Comparison of ENCODE assay signal across 8 cellular contexts in the genomic region with DNA sequence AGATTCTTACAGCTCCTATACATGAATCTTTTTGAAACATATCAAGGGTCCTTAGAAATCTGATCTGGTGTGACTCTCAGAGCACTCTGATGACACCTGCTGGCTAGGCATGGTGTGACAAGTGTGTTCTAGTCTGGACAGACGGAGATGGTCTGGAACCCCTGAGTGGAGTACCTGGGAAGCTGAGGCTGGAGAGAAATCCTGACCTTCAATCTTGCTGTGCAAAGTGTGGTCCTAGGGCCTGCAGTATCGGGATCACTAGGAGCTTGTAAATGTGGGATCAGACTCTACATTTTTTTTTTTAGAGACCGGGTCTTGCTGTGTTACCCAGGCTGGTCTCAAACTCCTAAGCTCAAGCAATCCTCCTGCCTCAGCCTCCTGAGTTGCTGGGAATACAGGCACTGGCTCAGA.
DNase-seq lines count a peak whose midpoint lies in the region; ATAC-seq and TF ChIP-seq lines count a peak whose summit lies in the region.

No MANE protein-coding gene starts in this region.

- no peak overlapping the region for H3K27ac ChIP-seq in psoas muscle
- H3K27ac ChIP-seq in aorta (ENCODE audit: low read depth in 1 of 2, low read length in 2 of 2), result no peak overlapping the region

- peak overlapping the region; percentile 48; the same call in 1 of the 2 replicates for H2AFZ ChIP-seq in Loucy (ENCODE audit: low read length)

- H3K4me2 ChIP-seq in Loucy (ENCODE audit: low read depth, low read length, poor library complexity, severe bottlenecking), result no peak overlapping the region

- H3K36me3 ChIP-seq in Loucy (ENCODE audit: insufficient read depth, low read length) (no peaks in the 10 kb centered on the region), psoas muscle (ENCODE audit: insufficient read depth in 1 of 2, low read depth in 1 of 2) (no peaks in the 10 kb centered on the region), aorta (ENCODE audit: control insufficient read depth in 1 of 2, insufficient read depth in 2 of 2, low read length in 1 of 2) (no peaks in the 10 kb centered on the region)

- 25 to 39% (median 38%) methylated on average over 3 of the region's 3 CpGs for WGBS in psoas muscle, 3 donors
- 35% methylated on average over 3 of the region's 3 CpGs for WGBS in aorta, 2 donors

- no peak overlapping the region for H3K9ac ChIP-seq in Loucy (ENCODE audit: low read depth, low read length, poor library complexity, severe bottlenecking)

- ATAC-seq in psoas muscle (peak in 3 of 4 donors; percentile 38 to 54 (median 53)), aorta (ENCODE audit: low FRiP score) (peak; percentile 83)

- H4K20me1 ChIP-seq in Loucy (ENCODE audit: insufficient read depth, low read length, poor library complexity, severe bottlenecking), result no peaks in the 10 kb centered on the region

- H3K4me1 ChIP-seq in Loucy (ENCODE audit: insufficient read depth, low read length, poor library complexity, severe bottlenecking) (no peaks in the 10 kb centered on the region), psoas muscle (no peaks in the 10 kb centered on the region), aorta (ENCODE audit: control insufficient read depth in 1 of 2, insufficient read depth in 2 of 2, low read length in 2 of 2) (no peaks in the 10 kb centered on the region)

- in situ Hi-C loops in SK-MEL-5 (cut with HindIII; ENCODE audit: low pct_unique_long_range_greater_than_20kb, low sequenced_read_pairs), result no loop called here

- no peaks in the 10 kb centered on the region for H3K79me2 ChIP-seq in Loucy (ENCODE audit: insufficient read depth, low read length)

- H3F3A ChIP-seq in Loucy (ENCODE audit: low read depth), result no peaks in the 10 kb centered on the region

- H3K9me2 ChIP-seq in Loucy (replicated peaks; ENCODE audit: low read depth, low read length), result no peaks in the 10 kb centered on the region

- H3K27me3 ChIP-seq in Loucy (ENCODE audit: insufficient read depth, low read length, poor library complexity, severe bottlenecking) (no peaks in the 10 kb centered on the region), psoas muscle (ENCODE audit: insufficient read depth in 3 of 3, low read length in 2 of 3) (no peaks in the 10 kb centered on the region), aorta (ENCODE audit: control insufficient read depth in 1 of 2, insufficient read depth in 2 of 2, low read length in 1 of 2) (no peaks in the 10 kb centered on the region)

- TF ChIP-seq CTCF in Loucy (conservative IDR thresholded peaks at IDR 0.05; ENCODE audit: low read length), result peak; percentile 81
- peak; percentile 53 for TF ChIP-seq CTCF in psoas muscle (IDR thresholded peaks at IDR 0.05)

- DNase-seq in C1 segment of cervical spinal cord (lab: John Stamatoyannopoulos, UW) (peak in 10 of 14 donors; percentile 6 to 51 (median 19)), GM19240 (ENCODE audit: insufficient read length, low spot score) (peak; percentile 61), SK-MEL-5 (ENCODE audit: low read depth, low spot score) (peak; percentile 85), glomerular visceral epithelial cell (ENCODE audit: extremely low spot score) (peak; percentile 5), psoas muscle (peak; percentile 59 to 64), aorta (peak; percentile 73 to 85)
- peak; percentile 34 to 73 (median 60) for DNase-seq in activated naive CD4-positive, alpha-beta T cell (lab: John Stamatoyannopoulos, UW)

- H3K4me3 ChIP-seq in Loucy (ENCODE audit: low read length, poor library complexity, severe bottlenecking), result no peak overlapping the region
- no peak overlapping the region for H3K4me3 ChIP-seq in psoas muscle
- H3K4me3 ChIP-seq in aorta (ENCODE audit: low read length in 2 of 2), result no peak overlapping the region

- H3K9me3 ChIP-seq in Loucy (ENCODE audit: insufficient read depth, low read depth, low read length) (no peaks in the 10 kb centered on the region), psoas muscle (no peaks in the 10 kb centered on the region), aorta (ENCODE audit: control insufficient read depth, low read length) (no peaks in the 10 kb centered on the region)

- intact Hi-C loops in psoas muscle (cut with DNase I), result loop anchor here (2.0 to 10.0 kb wide), 2 partner anchors 382 to 386 kb away; no protein-coding TSS in a partner anchor
- intact Hi-C loops in aorta (cut with DNase I), result loop anchor here in 1 of 2 donors (2.0 kb wide), 1 partner anchor 382 kb away; no protein-coding TSS in a partner anchor

Comparison
In these comparisons a context has a peak if more than half of its experiments do, and no peak if none do; other contexts are left out.
1. DNase-seq: peak in every context shown above with its lines; median percentile 85 in SK-MEL-5; 79 in aorta; 62 in psoas muscle; 61 in GM19240; 60 in activated naive CD4-positive, alpha-beta T cell; 19 in C1 segment of cervical spinal cord; 5 in glomerular visceral epithelial cell.